In the genomic region with DNA sequence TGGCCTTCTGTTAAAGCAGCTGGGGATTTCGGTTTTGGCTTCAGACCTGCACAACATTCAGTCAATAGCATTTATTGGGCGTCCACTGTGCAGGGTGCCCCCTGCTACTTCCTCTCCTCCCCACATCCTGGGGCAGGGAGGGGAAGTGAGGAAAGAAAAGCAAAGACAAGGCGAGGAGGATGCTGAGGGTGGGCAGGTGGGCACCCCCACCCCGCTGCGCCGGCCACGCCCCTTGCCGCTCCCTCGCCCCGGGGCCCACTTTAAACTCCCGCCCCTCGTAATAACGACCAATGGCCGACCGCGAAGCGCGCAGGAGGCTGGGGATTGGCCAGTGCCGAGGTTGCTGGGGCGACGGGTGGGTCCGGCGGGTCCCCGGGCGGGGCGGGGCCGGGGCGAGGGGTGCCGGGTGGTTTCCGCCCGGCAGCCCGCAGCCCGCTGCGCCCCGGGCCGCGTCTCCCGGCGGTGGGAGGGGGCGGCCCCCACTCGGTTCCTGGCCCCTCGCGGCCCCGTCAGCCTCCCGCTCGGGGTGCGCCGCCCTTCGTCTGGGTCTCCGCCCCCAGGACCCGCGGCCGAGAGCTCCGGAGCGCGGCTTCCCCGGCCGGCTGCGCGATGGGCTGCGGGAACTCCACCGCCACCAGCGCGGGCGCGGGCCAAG, we compare ENCODE assay signal across 8 cellular contexts. TPM values are rescaled to one million over a fixed set of nuclear protein-coding genes. Genes with fewer than 3 reads are reported as not detected.
A peak's percentile ranks its signal among the peaks of the same experiment; 100 is the strongest.
DNase-seq lines count a peak whose midpoint lies in the region; ATAC-seq and TF ChIP-seq lines count a peak whose summit lies in the region.

A gene (plus strand): TSS at position 409 of the 655 bp plus-strand sequence. CDS start 201 bp downstream, at position 610.

- DNase-seq in Caco-2, result peak; percentile 92 to 95
- DNase-seq in HT-29 (ENCODE audit: low spot score), result peak; percentile 73
- peak; percentile 91 for DNase-seq in NK-92 treated with Interleukin-12 subunit alpha and Interleukin-12 subunit beta, amount 100 ng/mL, for 24 hours (lab: John Stamatoyannopoulos, UW)
- peak; percentile 97 for DNase-seq in activated CD8-positive, alpha-beta memory T cell treated with anti-CD3 and anti-CD28 coated beads, Interleukin-2, amount 10 ng/mL, durations not matched to agents 7 days and 5 days
- DNase-seq in midbrain (lab: John Stamatoyannopoulos, UW), result peak; percentile 27
- DNase-seq in stimulated activated CD8-positive, alpha-beta memory T cell treated with anti-CD3 and anti-CD28 coated beads, Interleukin-15, amount 100 ng/mL, for 48 hours (ENCODE audit: low read depth in 2 of 2), result peak; percentile 86 to 88

- H3K27me3 Mint-ChIP-seq in Caco-2 (ENCODE audit: insufficient read depth, unreplicated experiment), result no peaks in the 10 kb centered on the region
- no peaks in the 10 kb centered on the region for H3K27me3 Mint-ChIP-seq in activated CD8-positive, alpha-beta memory T cell treated with anti-CD3 and anti-CD28 coated beads, Interleukin-2, amount 10 ng/mL, durations not matched to agents 7 days and 5 days

- no peaks in the 10 kb centered on the region; the same call in none of the 2 replicates for H3K36me3 ChIP-seq in Caco-2 (ENCODE audit: control insufficient read depth, insufficient read depth, low read length)

- no peaks in the 10 kb centered on the region for H3K9me3 ChIP-seq in Caco-2

- CTCF ChIA-PET in Caco-2 (lab: Charles Lee), result interaction anchor here (0.6 to 0.7 kb wide), 2 partner anchors 108 to 821 kb away, joined by 3 to 5 read pairs; no protein-coding TSS in a partner anchor
- CTCF ChIA-PET in activated CD8-positive, alpha-beta memory T cell treated with anti-CD3 and anti-CD28 coated beads, Interleukin-2, amount 10 ng/mL, durations not matched to agents 7 days and 5 days (lab: Charles Lee), result interaction anchor here (1.0 to 2.7 kb wide), 5 partner anchors 10 to 95 kb away, joined by 3 to 11 read pairs (median 5); a partner anchor contains a TSS

- peak within 1 kb of the TSS; percentile 85 for H3K27ac Mint-ChIP-seq in Caco-2 (ENCODE audit: unreplicated experiment)
- peak within 1 kb of the TSS; percentile 89 for H3K27ac Mint-ChIP-seq in activated CD8-positive, alpha-beta memory T cell treated with anti-CD3 and anti-CD28 coated beads, Interleukin-2, amount 10 ng/mL, durations not matched to agents 7 days and 5 days

- no peaks in the 10 kb centered on the region for H3K9me3 Mint-ChIP-seq in Caco-2 (ENCODE audit: unreplicated experiment)
- no peaks in the 10 kb centered on the region for H3K9me3 Mint-ChIP-seq in activated CD8-positive, alpha-beta memory T cell treated with anti-CD3 and anti-CD28 coated beads, Interleukin-2, amount 10 ng/mL, durations not matched to agents 7 days and 5 days (ENCODE audit: low read depth)

- peaks cover 30% of the 10 kb centered on the region for H3K4me1 ChIP-seq in Caco-2

- BruUV-seq in Caco-2 (replicated peaks; lab: Mats Ljungman, UMichigan), result no TSS peak

- peaks cover 11% of the 10 kb centered on the region for H3K4me1 Mint-ChIP-seq in Caco-2 (ENCODE audit: low read depth, unreplicated experiment)
- peaks cover 78% of the 10 kb centered on the region for H3K4me1 Mint-ChIP-seq in activated CD8-positive, alpha-beta memory T cell treated with anti-CD3 and anti-CD28 coated beads, Interleukin-2, amount 10 ng/mL, durations not matched to agents 7 days and 5 days

- in situ Hi-C loops in endometrial microvascular endothelial cells (cut with HindIII; ENCODE audit: inconsistent ontology term, low pct_unique_long_range_greater_than_20kb, low sequenced_read_pairs), result no loop called here

- peak; percentile 82 for ATAC-seq in GM21367 (IDR thresholded peaks at IDR 0.05; ENCODE audit: unreplicated experiment)
- peak; percentile 86 for ATAC-seq in activated CD8-positive, alpha-beta memory T cell treated with anti-CD3 and anti-CD28 coated beads, Interleukin-2, amount 10 ng/mL, durations not matched to agents 7 days and 5 days

- POLR2A ChIA-PET in Caco-2 (lab: Charles Lee), result interaction anchor here (0.6 to 2.7 kb wide), 3 partner anchors 52 to 783 kb away, joined by 4 to 9 read pairs (median 5); a partner anchor contains a TSS

- no peak for TF ChIP-seq CTCF in Caco-2 (IDR thresholded peaks at IDR 0.05; ENCODE audit: insufficient read depth in 1 of 2, low read depth in 1 of 2, low read length in 1 of 2, severe bottlenecking in 1 of 2, unreplicated experiment in 1 of 2)

- H3K36me3 Mint-ChIP-seq in Caco-2 (ENCODE audit: insufficient read depth, unreplicated experiment), result peaks cover 7% of the 10 kb centered on the region
- peaks cover 40% of the 10 kb centered on the region for H3K36me3 Mint-ChIP-seq in activated CD8-positive, alpha-beta memory T cell treated with anti-CD3 and anti-CD28 coated beads, Interleukin-2, amount 10 ng/mL, durations not matched to agents 7 days and 5 days

- intact Hi-C loops in Caco-2 (cut with micrococcal nuclease; ENCODE audit: unreplicated experiment), result loop anchor here (1.0 to 10.0 kb wide), 3 partner anchors 12 to 226 kb away; a partner anchor contains a TSS

- peak within 1 kb of the TSS; percentile 56 for H3K4me3 ChIP-seq in Caco-2 (ENCODE audit: low read depth, low read length)

- H3K4me3 Mint-ChIP-seq in Caco-2 (ENCODE audit: unreplicated experiment), result peak within 1 kb of the TSS; percentile 90
- peak within 1 kb of the TSS; percentile 95 for H3K4me3 Mint-ChIP-seq in activated CD8-positive, alpha-beta memory T cell treated with anti-CD3 and anti-CD28 coated beads, Interleukin-2, amount 10 ng/mL, durations not matched to agents 7 days and 5 days

- no peaks in the 10 kb centered on the region for H3K27me3 ChIP-seq in Caco-2 (replicated peaks; ENCODE audit: control insufficient read depth, insufficient read depth, low read length)

RNA-seq across cellular contexts. Expression of the gene that starts here (rescaled TPM):
- total RNA-seq in Caco-2 (2022) (173 and 209 TPM in 2 replicates), endometrial microvascular endothelial cells (ENCODE audit: inconsistent ontology term) (88.9 TPM)
- total RNA-seq in HT-29 (2014; rRNA removed; shearing (Covaris generic)), result 81.9 and 94.0 TPM in 2 replicates
- total RNA-seq in activated CD8-positive, alpha-beta memory T cell treated with anti-CD3 and anti-CD28 coated beads, Interleukin-2, amount 10 ng/mL, durations not matched to agents 7 days and 5 days, result 100 to 1,000 TPM; 277 to 318 TPM

Comparison
In these comparisons a context has a peak if more than half of its experiments do, and no peak if none do; other contexts are left out.
1. Peak in every context shown above with its lines: DNase-seq, ATAC-seq and H3K4me3 ChIP-seq.
2. DNase-seq: peak in every context shown above with its lines; median percentile 97 in activated CD8-positive, alpha-beta memory T cell treated with anti-CD3 and anti-CD28 coated beads, Interleukin-2, amount 10 ng/mL, durations not matched to agents 7 days and 5 days; 94 in Caco-2; 91 in NK-92 treated with Interleukin-12 subunit alpha and Interleukin-12 subunit beta, amount 100 ng/mL, for 24 hours; 87 in stimulated activated CD8-positive, alpha-beta memory T cell treated with anti-CD3 and anti-CD28 coated beads, Interleukin-15, amount 100 ng/mL, for 48 hours; 73 in HT-29; 27 in midbrain.